8 cellular contexts compared by ENCODE assay signal in genomic region chr6:43798688-43799444, GRCh38. TPM values are rescaled to one million over a fixed set of nuclear protein-coding genes. Genes with fewer than 3 reads are reported as not detected.
DNase-seq lines count a peak whose midpoint lies in the region; ATAC-seq and TF ChIP-seq lines count a peak whose summit lies in the region.

No MANE protein-coding gene starts in this region.

- no peak for TF ChIP-seq CTCF in cardiac muscle cell (IDR thresholded peaks at IDR 0.05; ENCODE audit: low read depth, low read length)

- H3K9me3 ChIP-seq in T-helper 17 cell (ENCODE audit: control insufficient read depth, low read length, poor library complexity, severe bottlenecking) (no peaks in the 10 kb centered on the region), cardiac muscle cell (ENCODE audit: low read depth) (no peaks in the 10 kb centered on the region)

- H3K27ac ChIP-seq in cardiac muscle cell, result peak overlapping the region; percentile 82

- H3K36me3 ChIP-seq in cardiac muscle cell, result no peaks in the 10 kb centered on the region

- H3K4me1 ChIP-seq in cardiac muscle cell (ENCODE audit: low read depth), result peaks cover 55% of the 10 kb centered on the region

- peak overlapping the region; percentile 93 for H3K27ac Mint-ChIP-seq in T-helper 17 cell

- peaks cover 22% of the 10 kb centered on the region for H3K4me1 Mint-ChIP-seq in T-helper 17 cell

- no peak overlapping the region for H3K4me3 Mint-ChIP-seq in T-helper 17 cell

- DNase-seq in ELR (ENCODE audit: low read depth) (peak; percentile 95), T-helper 17 cell (no peak), cardiac muscle cell (ENCODE audit: low read depth in 1 of 2, low spot score in 1 of 2) (peak; percentile 47 to 74)
- DNase-seq in stimulated activated naive CD8-positive, alpha-beta T cell treated with anti-CD3 and anti-CD28 coated beads, Interleukin-15, Interleukin-2, amounts not matched to agents 100 U/mL and 50 U/mL, for 24 hours, result no peak
- no peak for DNase-seq in activated CD4-positive, alpha-beta T cell treated with anti-CD3 and anti-CD28 coated beads, Interleukin-2, amount 50 U/mL, for 4 hours

- ATAC-seq in HG03095 (IDR thresholded peaks at IDR 0.05; ENCODE audit: unreplicated experiment), result peak; percentile 51
- ATAC-seq in T-helper 17 cell, result peak; percentile 57
- ATAC-seq in stimulated activated naive CD8-positive, alpha-beta T cell treated with anti-CD3 and anti-CD28 coated beads, Interleukin-15, Interleukin-2, amounts not matched to agents 100 U/mL and 50 U/mL, for 24 hours, result peak; percentile 52
- ATAC-seq in HG03139 (IDR thresholded peaks at IDR 0.05; ENCODE audit: unreplicated experiment), result no peak
- no peak for ATAC-seq in GM18873 (IDR thresholded peaks at IDR 0.05; ENCODE audit: low FRiP score, unreplicated experiment)

- peaks cover 2% of the 10 kb centered on the region for H3K36me3 Mint-ChIP-seq in T-helper 17 cell (ENCODE audit: low read depth)

- H3K27me3 ChIP-seq in cardiac muscle cell, result no peaks in the 10 kb centered on the region

- no peak overlapping the region for H3K4me3 ChIP-seq in cardiac muscle cell

- H3K27me3 Mint-ChIP-seq in T-helper 17 cell, result peaks cover 40% of the 10 kb centered on the region

RNA-seq across cellular contexts. Expression of gene VEGFA, which starts 28.9 kb away (rescaled TPM):
- total RNA-seq in T-helper 17 cell, result 1 to 10 TPM; 5.6 to 6.3 TPM
- total RNA-seq in cardiac muscle cell, result 409 and 626 TPM in 2 replicates
- polyA plus RNA-seq in cardiac muscle cell, result 199 and 228 TPM in 2 replicates

Comparison
In these comparisons a context has a peak if more than half of its experiments do, and no peak if none do; other contexts are left out.
1. DNase-seq: peak in ELR (single experiment) and cardiac muscle cell (2 of 2); none in T-helper 17 cell (0 of 3), stimulated activated naive CD8-positive, alpha-beta T cell treated with anti-CD3 and anti-CD28 coated beads, Interleukin-15, Interleukin-2, amounts not matched to agents 100 U/mL and 50 U/mL, for 24 hours (single experiment) and activated CD4-positive, alpha-beta T cell treated with anti-CD3 and anti-CD28 coated beads, Interleukin-2, amount 50 U/mL, for 4 hours (0 of 2).
2. ATAC-seq: peak in HG03095 (single experiment), T-helper 17 cell (single experiment) and stimulated activated naive CD8-positive, alpha-beta T cell treated with anti-CD3 and anti-CD28 coated beads, Interleukin-15, Interleukin-2, amounts not matched to agents 100 U/mL and 50 U/mL, for 24 hours (single experiment); none in HG03139 (single experiment) and GM18873 (single experiment).
3. RNA of gene VEGFA, which starts 28.9 kb away (total RNA-seq): 409 to 626 TPM in cardiac muscle cell; 5.6 to 6.3 TPM in T-helper 17 cell; every median in the first group is over 10 times any median in the second.